ENCODE assay signal across 21 cellular contexts in the genomic region with DNA sequence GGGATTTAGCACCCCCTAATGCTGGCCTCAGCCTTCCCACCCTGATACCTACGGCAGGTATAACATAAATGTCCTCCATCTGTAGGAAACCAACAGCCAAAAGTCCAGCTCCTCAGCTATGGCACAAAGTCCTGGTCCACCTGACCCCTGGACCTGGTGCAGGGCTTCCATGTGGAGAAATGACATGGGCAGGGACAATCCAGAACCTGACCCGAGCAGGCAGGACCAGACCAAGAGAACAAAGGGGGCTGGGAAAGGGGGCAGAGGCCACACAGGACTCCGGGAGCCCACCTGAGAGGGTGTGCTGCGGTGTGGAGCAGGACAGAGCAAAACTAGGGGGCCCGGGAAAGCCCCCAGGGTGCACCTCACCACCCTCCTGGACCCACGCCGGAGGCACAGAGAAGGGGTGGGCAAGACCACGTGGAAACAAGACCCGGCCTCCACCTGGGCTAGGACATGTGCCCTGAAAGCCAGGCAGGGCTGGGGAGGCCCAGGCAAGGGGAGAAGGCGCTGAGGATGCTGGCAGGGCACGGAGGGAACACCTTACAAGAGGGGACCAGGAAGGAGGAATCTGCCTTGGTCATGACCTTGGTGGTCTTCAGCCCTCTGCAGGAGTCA.
"Had no signal": no experiment of that assay in that cellular context is flagged by ENCODE, and none has a peak within 500 bp of the region (broad histone marks: within the 10 kb centered on the region; RNA-seq: fewer than 3 reads in every experiment).

No MANE protein-coding gene starts in this region.

- H3K4me3 Mint-ChIP-seq: activated B cell treated with CpG ODN at 0.5 μM for 24 hours; activated CD4-positive, alpha-beta T cell treated with anti-CD3 and anti-CD28 coated beads, Interleukin-2, amount 10 ng/mL, durations not matched to agents 24 days and 14 days; activated CD8-positive, alpha-beta memory T cell treated with anti-CD3 and anti-CD28 coated beads, Interleukin-2, amount 10 ng/mL, durations not matched to agents 7 days and 5 days; activated naive CD4-positive, alpha-beta T cell treated with anti-CD3 and anti-CD28 coated beads, Interleukin-2, amount 50 U/mL, for 24 hours; activated T-cell treated with anti-CD3 and anti-CD28 coated beads, Interleukin-2, amount 50 U/mL, for 24 hours; activated T-helper 1 cell treated with anti-CD3 and anti-CD28 coated beads, Interleukin-12 subunit alpha, Interleukin-12 subunit beta, Interleukin-2, Interleukin-4 antibody, amounts not matched to agents 30 ng/mL and 10 ng/mL and 1 ng/mL, durations not matched to agents 14 hours and 24 hours and 36 hours; T-helper 17 cell had no signal

- H3K27ac Mint-ChIP-seq: activated B cell treated with CpG ODN at 0.5 μM for 24 hours; activated CD4-positive, alpha-beta T cell treated with anti-CD3 and anti-CD28 coated beads, Interleukin-2, amount 10 ng/mL, durations not matched to agents 24 days and 14 days; activated CD8-positive, alpha-beta memory T cell treated with anti-CD3 and anti-CD28 coated beads, Interleukin-2, amount 10 ng/mL, durations not matched to agents 7 days and 5 days; activated T-cell treated with anti-CD3 and anti-CD28 coated beads, Interleukin-2, amount 50 U/mL, for 24 hours; activated T-helper 1 cell treated with anti-CD3 and anti-CD28 coated beads, Interleukin-12 subunit alpha, Interleukin-12 subunit beta, Interleukin-2, Interleukin-4 antibody, amounts not matched to agents 30 ng/mL and 10 ng/mL and 1 ng/mL, durations not matched to agents 14 hours and 24 hours and 36 hours; T-helper 17 cell had no signal

- FAIRE-seq: RCC 7860 had no signal

- H3K4me1 Mint-ChIP-seq: activated B cell treated with CpG ODN at 0.5 μM for 24 hours; activated CD4-positive, alpha-beta T cell treated with anti-CD3 and anti-CD28 coated beads, Interleukin-2, amount 10 ng/mL, durations not matched to agents 24 days and 14 days; activated naive CD4-positive, alpha-beta T cell treated with anti-CD3 and anti-CD28 coated beads, Interleukin-2, amount 50 U/mL, for 24 hours; T-helper 17 cell had no signal

- H3K9me3 Mint-ChIP-seq: activated B cell treated with CpG ODN at 0.5 μM for 24 hours; activated CD4-positive, alpha-beta T cell treated with anti-CD3 and anti-CD28 coated beads, Interleukin-2, amount 10 ng/mL, durations not matched to agents 24 days and 14 days; activated naive CD4-positive, alpha-beta T cell treated with anti-CD3 and anti-CD28 coated beads, Interleukin-2, amount 50 U/mL, for 24 hours; activated T-cell treated with anti-CD3 and anti-CD28 coated beads, Interleukin-2, amount 50 U/mL, for 24 hours; activated T-helper 1 cell treated with anti-CD3 and anti-CD28 coated beads, Interleukin-12 subunit alpha, Interleukin-12 subunit beta, Interleukin-2, Interleukin-4 antibody, amounts not matched to agents 30 ng/mL and 10 ng/mL and 1 ng/mL, durations not matched to agents 14 hours and 24 hours and 36 hours had no signal

- H3K27ac ChIP-seq: body of pancreas had no signal

- ATAC-seq: activated CD8-positive, alpha-beta memory T cell treated with anti-CD3 and anti-CD28 coated beads, Interleukin-2, amount 10 ng/mL, durations not matched to agents 7 days and 5 days; body of pancreas; PC-3; T-helper 17 cell had no signal

- H3K4me3 ChIP-seq: body of pancreas had no signal

- H3K27me3 Mint-ChIP-seq: activated CD4-positive, alpha-beta T cell treated with anti-CD3 and anti-CD28 coated beads, Interleukin-2, amount 10 ng/mL, durations not matched to agents 24 days and 14 days; activated CD8-positive, alpha-beta memory T cell treated with anti-CD3 and anti-CD28 coated beads, Interleukin-2, amount 10 ng/mL, durations not matched to agents 7 days and 5 days; activated naive CD4-positive, alpha-beta T cell treated with anti-CD3 and anti-CD28 coated beads, Interleukin-2, amount 50 U/mL, for 24 hours had no signal

- H3K4me1 ChIP-seq: body of pancreas had no signal

- H3K36me3 Mint-ChIP-seq: activated CD8-positive, alpha-beta memory T cell treated with anti-CD3 and anti-CD28 coated beads, Interleukin-2, amount 10 ng/mL, durations not matched to agents 7 days and 5 days; activated naive CD4-positive, alpha-beta T cell treated with anti-CD3 and anti-CD28 coated beads, Interleukin-2, amount 50 U/mL, for 24 hours had no signal

- H3K27me3 ChIP-seq: body of pancreas had no signal

- DNase-seq: activated B cell treated with CpG ODN at 0.5 μM for 24 hours; activated CD4-positive, alpha-beta T cell treated with anti-CD3 and anti-CD28 coated beads for 1 hour; activated CD4-positive, alpha-beta T cell treated with anti-CD3 and anti-CD28 coated beads, Interleukin-2, amount 10 ng/mL, durations not matched to agents 24 days and 14 days; activated CD4-positive, alpha-beta T cell treated with anti-CD3 and anti-CD28 coated beads, Interleukin-2, amount 50 U/mL, for 48 hours; activated CD8-positive, alpha-beta memory T cell treated with anti-CD3 and anti-CD28 coated beads, Interleukin-2, amount 10 ng/mL, durations not matched to agents 7 days and 5 days; activated effector memory CD4-positive, alpha-beta T cell treated with Interleukin-2 at 50 U/mL for 16 hours; activated naive CD4-positive, alpha-beta T cell; activated T-cell treated with anti-CD3 and anti-CD28 coated beads, Interleukin-2, amount 50 U/mL, for 24 hours; body of pancreas; KG1; NCI-H1048; NCI-H187 treated with DMSO at 0.1 percent for 48 hours; NCI-H2081 treated with DMSO at 0.1 percent for 48 hours; NCI-H446; PC-3; SHP77 treated with DMSO at 0.1 percent for 48 hours; T-helper 17 cell; T-helper 9 cell had no signal

- H3K9me3 ChIP-seq: body of pancreas had no signal
